ENCODE assay signal across 8 cellular contexts in genomic region chr5:65927497-65928340, GRCh38. TPM values are rescaled to one million over a fixed set of nuclear protein-coding genes. Genes with fewer than 3 reads are reported as not detected.
DNase-seq lines count a peak whose midpoint lies in the region; ATAC-seq, FAIRE-seq and TF ChIP-seq lines count a peak whose summit lies in the region.

No MANE protein-coding gene starts in this region.

- H3K4me1 ChIP-seq in OCI-LY3 (ENCODE audit: low read length) = peaks cover 17% of the 10 kb centered on the region
- peaks cover 31% of the 10 kb centered on the region for H3K4me1 ChIP-seq in body of pancreas
- peaks cover 11% of the 10 kb centered on the region for H3K4me1 ChIP-seq in keratinocyte (ENCODE audit: control insufficient read depth, extremely low read depth, insufficient read depth, low read length)

- H3K4me3 ChIP-seq in OCI-LY3 (ENCODE audit: low read length) (peak overlapping the region; percentile 96), body of pancreas (peak overlapping the region in 1 of 2 donors; percentile 84), keratinocyte (ENCODE audit: control insufficient read depth in 2 of 3, extremely low read depth in 1 of 3, insufficient read depth in 2 of 3, low read depth in 1 of 3, low read length in 3 of 3) (peak overlapping the region; percentile 80 to 98 (median 95))

- H4K20me1 ChIP-seq in OCI-LY3 (ENCODE audit: insufficient read depth, low read length) (peaks cover 42% of the 10 kb centered on the region), keratinocyte (ENCODE audit: control insufficient read depth, extremely low read depth, insufficient read depth, low read length) (peaks cover 6% of the 10 kb centered on the region)

- dilution Hi-C loops in keratinocyte (cut with MboI; ENCODE audit: extremely low pct_ligation_motif_present, low sequenced_read_pairs) = no loop called here

- H3K79me2 ChIP-seq in OCI-LY3 (ENCODE audit: low read length) = peaks cover 71% of the 10 kb centered on the region
- H3K79me2 ChIP-seq in keratinocyte (ENCODE audit: control insufficient read depth, insufficient read depth, low read length) = peaks cover 62% of the 10 kb centered on the region

- H3K27me3 ChIP-seq in OCI-LY3 (ENCODE audit: low read depth, low read length) (no peaks in the 10 kb centered on the region), body of pancreas (no peaks in the 10 kb centered on the region), keratinocyte (ENCODE audit: control insufficient read depth, extremely low read depth, insufficient read depth, low read length) (no peaks in the 10 kb centered on the region)

- ATAC-seq in GM21723 (IDR thresholded peaks at IDR 0.05; ENCODE audit: unreplicated experiment) (peak; percentile 36), body of pancreas (no peak), HG02870 (IDR thresholded peaks at IDR 0.05; ENCODE audit: unreplicated experiment) (no peak)

- peak in 1 of 3 donors; percentile 13 for TF ChIP-seq POLR2A in body of pancreas (IDR thresholded peaks at IDR 0.05)

- H3K9me1 ChIP-seq in keratinocyte (ENCODE audit: control insufficient read depth, extremely low read depth, insufficient read depth, low read length) = no peaks in the 10 kb centered on the region

- H2AFZ ChIP-seq in OCI-LY3 (ENCODE audit: low read depth, low read length) (no peak overlapping the region), keratinocyte (ENCODE audit: control insufficient read depth, low read length) (no peak overlapping the region)

- H3K4me2 ChIP-seq in OCI-LY3 (ENCODE audit: low read length) (peak overlapping the region; percentile 77), keratinocyte (ENCODE audit: control insufficient read depth, extremely low read depth, insufficient read depth, low read depth, low read length) (peak overlapping the region; percentile 95)

- H3K27ac ChIP-seq in OCI-LY3 (ENCODE audit: low read length) (peak overlapping the region; percentile 95), body of pancreas (peak overlapping the region; percentile 35 to 100 (median 98)), keratinocyte (ENCODE audit: control insufficient read depth, insufficient read depth, low read length) (peak overlapping the region; percentile 97)

- intact Hi-C loops in body of pancreas (cut with DNase I) = no loop called here

- 0 to 1% methylated on average over 13 of the region's 13 CpGs for WGBS in body of pancreas, 2 donors

- H3K9ac ChIP-seq in OCI-LY3 (ENCODE audit: low read length) (peak overlapping the region; percentile 98), keratinocyte (ENCODE audit: control insufficient read depth, extremely low read depth, insufficient read depth, low read length) (peak overlapping the region; percentile 97)

- TF ChIP-seq CTCF in OCI-LY3 (IDR thresholded peaks at IDR 0.05; ENCODE audit: low read depth, low read length) = no peak
- TF ChIP-seq CTCF in body of pancreas (IDR thresholded peaks at IDR 0.05) = no peak
- no peak for TF ChIP-seq CTCF in keratinocyte (optimal IDR thresholded peaks at IDR 0.05 in 1 of 3, IDR thresholded peaks at IDR 0.05 in 1 of 3, conservative IDR thresholded peaks at IDR 0.05 in 1 of 3; ENCODE audit: extremely low read depth in 1 of 3, insufficient read depth in 2 of 3, low read length in 3 of 3)

- peaks cover 11% of the 10 kb centered on the region for H3K36me3 ChIP-seq in OCI-LY3 (replicated peaks; ENCODE audit: low read depth, low read length)
- no peaks in the 10 kb centered on the region for H3K36me3 ChIP-seq in body of pancreas (replicated peaks in 1 of 2; ENCODE audit: insufficient read depth in 1 of 2, low read depth in 2 of 2)
- H3K36me3 ChIP-seq in keratinocyte (ENCODE audit: control insufficient read depth in 2 of 2, extremely low read depth in 1 of 2, insufficient read depth in 2 of 2, low read length in 2 of 2) = no peaks in the 10 kb centered on the region

- DNase-seq in Daoy (ENCODE audit: low read depth) (peak; percentile 55), body of pancreas (peak in 2 of 4 donors; percentile 15 to 18), keratinocyte (ENCODE audit: low read depth, low spot score) (no peak), NCI-H1092 treated with DMSO at 0.1 percent for 48 hours (lab: John Stamatoyannopoulos, UW) (no peak)
- DNase-seq in stimulated activated CD4-positive, alpha-beta T cell treated with anti-CD3 and anti-CD28 coated beads, TNF-alpha, amount 100 ng/mL, for 24 hours (ENCODE audit: low read depth in 3 of 3) = peak in 2 of 3 experiments; percentile 9 to 10

- H3K9me3 ChIP-seq in OCI-LY3 (ENCODE audit: insufficient read depth, low read length) (no peaks in the 10 kb centered on the region), body of pancreas (no peaks in the 10 kb centered on the region), keratinocyte (ENCODE audit: control insufficient read depth, low read depth, low read length) (no peaks in the 10 kb centered on the region)

- FAIRE-seq in keratinocyte (lab: Jason Lieb, UNC) = peak; percentile 78

RNA-seq across cellular contexts. Expression of gene ERBIN, which starts 1.3 kb away (rescaled TPM):
- total RNA-seq in Daoy (2014; rRNA removed; shearing (Covaris generic)) = 48.6 and 61.0 TPM in 2 replicates
- total RNA-seq in body of pancreas = 10 to 100 TPM; 17.8 to 52.7 TPM
- polyA plus RNA-seq in keratinocyte = 18.6 to 30.6 TPM (median 24.5 TPM) in 3 replicates
- polyA plus RNA-seq in keratinocyte (2011; ENCODE audit: low read depth) = 158 TPM
- 11.0 and 23.4 TPM in 2 replicates for polyA plus RNA-seq in keratinocyte (2011; cell fraction: cytosol; rRNA removed)
- polyA plus RNA-seq in keratinocyte (2011; cell fraction: nucleus; rRNA removed) = 21.7 and 29.6 TPM in 2 replicates
- polyA plus RNA-seq in keratinocyte (2012; ENCODE audit: low replicate concordance) = 23.8 and 36.9 TPM in 2 replicates
- polyA minus RNA-seq in keratinocyte = 14.6 to 72.4 TPM (median 34.0 TPM) in 3 replicates
- polyA minus RNA-seq in keratinocyte (2011; cell fraction: cytosol; rRNA and poly(A)+ RNA removed) = 51.6 TPM
- polyA minus RNA-seq in keratinocyte (2011; cell fraction: nucleus; rRNA and poly(A)+ RNA removed) = 66.5 and 115 TPM in 2 replicates

Comparison
In these comparisons a context has a peak if more than half of its experiments do, and no peak if none do; other contexts are left out.
1. DNase-seq: peak in Daoy (single experiment) and stimulated activated CD4-positive, alpha-beta T cell treated with anti-CD3 and anti-CD28 coated beads, TNF-alpha, amount 100 ng/mL, for 24 hours (2 of 3); none in keratinocyte (single experiment) and NCI-H1092 treated with DMSO at 0.1 percent for 48 hours (single experiment).
2. Peak in every context shown above with its lines, with median percentiles within 50 percentile points of each other: H3K27ac ChIP-seq.